1 cellular context compared by ENCODE assay signal in the genomic region with DNA sequence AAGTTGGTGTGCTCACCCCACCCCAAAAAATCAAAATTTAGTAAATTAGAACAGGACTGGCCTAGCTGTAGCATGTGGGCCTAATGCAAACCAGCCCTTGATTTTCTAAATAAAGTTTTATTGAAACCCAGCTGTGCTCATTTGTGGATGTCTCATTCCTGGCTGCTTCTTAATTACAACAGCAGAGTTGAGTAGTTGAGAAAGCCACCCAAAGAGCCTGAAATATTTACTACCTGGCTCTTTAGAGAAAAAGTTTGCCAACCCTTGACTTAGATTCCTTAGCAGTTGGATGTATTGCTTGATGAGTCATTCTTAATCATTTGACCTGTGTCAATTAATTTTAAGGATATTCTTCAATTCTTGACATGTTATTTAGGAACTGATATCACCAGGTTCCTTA.
TF ChIP-seq lines count a peak whose summit lies in the region.

No MANE protein-coding gene starts in this region.

TF ChIP-seq in K562, 482 proteins besides CTCF, POLR2A, EP300 and RAD21 (continued from another document):
- TF ChIP-seq, protein P1, sequence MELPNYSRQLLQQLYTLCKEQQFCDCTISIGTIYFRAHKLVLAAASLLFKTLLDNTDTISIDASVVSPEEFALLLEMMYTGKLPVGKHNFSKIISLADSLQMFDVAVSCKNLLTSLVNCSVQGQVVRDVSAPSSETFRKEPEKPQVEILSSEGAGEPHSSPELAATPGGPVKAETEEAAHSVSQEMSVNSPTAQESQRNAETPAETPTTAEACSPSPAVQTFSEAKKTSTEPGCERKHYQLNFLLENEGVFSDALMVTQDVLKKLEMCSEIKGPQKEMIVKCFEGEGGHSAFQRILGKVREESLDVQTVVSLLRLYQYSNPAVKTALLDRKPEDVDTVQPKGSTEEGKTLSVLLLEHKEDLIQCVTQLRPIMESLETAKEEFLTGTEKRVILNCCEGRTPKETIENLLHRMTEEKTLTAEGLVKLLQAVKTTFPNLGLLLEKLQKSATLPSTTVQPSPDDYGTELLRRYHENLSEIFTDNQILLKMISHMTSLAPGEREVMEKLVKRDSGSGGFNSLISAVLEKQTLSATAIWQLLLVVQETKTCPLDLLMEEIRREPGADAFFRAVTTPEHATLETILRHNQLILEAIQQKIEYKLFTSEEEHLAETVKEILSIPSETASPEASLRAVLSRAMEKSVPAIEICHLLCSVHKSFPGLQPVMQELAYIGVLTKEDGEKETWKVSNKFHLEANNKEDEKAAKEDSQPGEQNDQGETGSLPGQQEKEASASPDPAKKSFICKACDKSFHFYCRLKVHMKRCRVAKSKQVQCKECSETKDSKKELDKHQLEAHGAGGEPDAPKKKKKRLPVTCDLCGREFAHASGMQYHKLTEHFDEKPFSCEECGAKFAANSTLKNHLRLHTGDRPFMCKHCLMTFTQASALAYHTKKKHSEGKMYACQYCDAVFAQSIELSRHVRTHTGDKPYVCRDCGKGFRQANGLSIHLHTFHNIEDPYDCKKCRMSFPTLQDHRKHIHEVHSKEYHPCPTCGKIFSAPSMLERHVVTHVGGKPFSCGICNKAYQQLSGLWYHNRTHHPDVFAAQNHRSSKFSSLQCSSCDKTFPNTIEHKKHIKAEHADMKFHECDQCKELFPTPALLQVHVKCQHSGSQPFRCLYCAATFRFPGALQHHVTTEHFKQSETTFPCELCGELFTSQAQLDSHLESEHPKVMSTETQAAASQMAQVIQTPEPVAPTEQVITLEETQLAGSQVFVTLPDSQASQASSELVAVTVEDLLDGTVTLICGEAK (IDR thresholded peaks at IDR 0.05) = 0 out of 2 replicates have a peak, but pooled peaks have one; percentile 32
- TF ChIP-seq, protein P1 (CRISPR knock-in tag; IDR thresholded peaks at IDR 0.05) = no peak
TF ChIP-seq in K562: peak in this region for 1.
